Comparison of ENCODE assay signal across 9 cellular contexts in genomic region chr5:127757576-127757975, GRCh38. TPM values are rescaled to one million over a fixed set of nuclear protein-coding genes. Genes with fewer than 3 reads are reported as not detected.
DNase-seq lines count a peak whose midpoint lies in the region; ATAC-seq and TF ChIP-seq lines count a peak whose summit lies in the region.
"Had no signal": no experiment of that assay in that cellular context is flagged by ENCODE, and none has a peak within 500 bp of the region (broad histone marks: within the 10 kb centered on the region; RNA-seq: fewer than 3 reads in every experiment).

No MANE protein-coding gene starts in this region.

- H3K9me2 ChIP-seq in SK-N-SH = no peaks in the 10 kb centered on the region

- no peak for TF ChIP-seq POLR2A in prostate gland (IDR thresholded peaks at IDR 0.05)

- POLR2A ChIA-PET in SK-N-SH (lab: Yijun Ruan, JAX) = no interaction called here

- H3K27me3 ChIP-seq in SK-N-SH (ENCODE audit: insufficient read depth) (no peaks in the 10 kb centered on the region), prostate gland (replicated peaks; ENCODE audit: insufficient read depth) (no peaks in the 10 kb centered on the region)
- H3K27me3 ChIP-seq: BLaER1 had no signal

- no peaks in the 10 kb centered on the region for H3K79me2 ChIP-seq in SK-N-SH (ENCODE audit: insufficient read depth)

- H4K20me1 ChIP-seq in SK-N-SH (ENCODE audit: insufficient read depth) = no peaks in the 10 kb centered on the region
- H4K20me1 ChIP-seq: BLaER1 had no signal

- H2AFZ ChIP-seq in SK-N-SH (ENCODE audit: low read depth) = no peak overlapping the region

- TF ChIP-seq RAD21 in SK-N-SH (IDR thresholded peaks at IDR 0.05; ENCODE audit: low read length) = peak; percentile 64

- peak; percentile 70 for TF ChIP-seq CTCF in SK-N-SH (IDR thresholded peaks at IDR 0.05)
- TF ChIP-seq CTCF in fibroblast of the aortic adventitia (IDR thresholded peaks at IDR 0.05; ENCODE audit: insufficient read depth, low read length) = peak; percentile 57
- TF ChIP-seq CTCF in prostate gland (IDR thresholded peaks at IDR 0.05) = peak in 3 of 4 experiments; percentile 46 to 75 (median 50)

- H3K4me3 ChIP-seq in SK-N-SH (ENCODE audit: low read depth in 2 of 2, low read length in 1 of 2) = no peak overlapping the region; a peak in 1 of 4 replicates
- H3K4me3 ChIP-seq in fibroblast of the aortic adventitia (ENCODE audit: low read depth, low read length) = no peak overlapping the region
- no peak overlapping the region for H3K4me3 ChIP-seq in prostate gland
- H3K4me3 ChIP-seq: BLaER1 had no signal

- H3F3A ChIP-seq in SK-N-SH (replicated peaks; ENCODE audit: insufficient read depth) = peaks cover 7% of the 10 kb centered on the region

- H3K4me1 ChIP-seq in SK-N-SH (ENCODE audit: control insufficient read depth in 1 of 2, insufficient read depth in 2 of 2, low read depth in 1 of 2, low read length in 1 of 2) = peaks cover 0 to 10% of the 10 kb centered on the region in 2 experiments; a peak in 3 of 4 replicates
- H3K4me1 ChIP-seq in prostate gland (replicated peaks) = peaks cover 3% of the 10 kb centered on the region
- H3K4me1 ChIP-seq: BLaER1 had no signal

- CTCF ChIA-PET in SK-N-SH (lab: Yijun Ruan, JAX) = interaction anchor here (1.4 kb wide), 1 partner anchor 444 kb away, joined by 3 read pairs; no protein-coding TSS in a partner anchor

- ATAC-seq in GM19372 (IDR thresholded peaks at IDR 0.05; ENCODE audit: low read depth, unreplicated experiment) (peak; percentile 75), HG03457 (IDR thresholded peaks at IDR 0.05; ENCODE audit: unreplicated experiment) (peak; percentile 84)

- 50% methylated on average over 1 of the region's 1 CpG for WGBS in SK-N-SH (ENCODE audit: low lambda C conversion rate)
- WGBS in prostate gland = 42% methylated on average over 1 of the region's 1 CpG

- no peak overlapping the region for H3K9ac ChIP-seq in SK-N-SH
- H3K9ac ChIP-seq: BLaER1 had no signal

- DNase-seq in NCI-H1092 treated with DMSO at 0.1 percent for 48 hours (lab: John Stamatoyannopoulos, UW) = peak; percentile 1
- no peak for DNase-seq in NCI-H1092 (lab: John Stamatoyannopoulos, UW)
- DNase-seq in SK-N-SH = peak; percentile 28
- DNase-seq in fibroblast of the aortic adventitia (ENCODE audit: low read depth) = peak; percentile 81
- DNase-seq in prostate gland (ENCODE audit: low spot score) = peak; percentile 43
- DNase-seq in activated T-cell treated with anti-CD3 and anti-CD28 coated beads, Interleukin-2, amount 50 U/mL, for 1 hour = no peak

- H3K36me3 ChIP-seq in SK-N-SH (replicated peaks in 1 of 2; ENCODE audit: control insufficient read depth in 1 of 2, insufficient read depth in 2 of 2, low read length in 1 of 2) (no peaks in the 10 kb centered on the region), prostate gland (no peaks in the 10 kb centered on the region)
- H3K36me3 ChIP-seq: BLaER1 had no signal

- intact Hi-C loops in prostate gland (cut with DNase I) = no loop called here

- H3K4me2 ChIP-seq in SK-N-SH = no peak overlapping the region
- H3K4me2 ChIP-seq: BLaER1 had no signal

- TF ChIP-seq EP300 in SK-N-SH (IDR thresholded peaks at IDR 0.05; ENCODE audit: borderline replicate concordance in 1 of 2, low read depth in 1 of 2, low read length in 1 of 2) = no peak

- H3K9me3 ChIP-seq in SK-N-SH (no peaks in the 10 kb centered on the region), prostate gland (no peaks in the 10 kb centered on the region)
- H3K9me3 ChIP-seq: BLaER1 had no signal

- H3K27ac ChIP-seq in SK-N-SH (ENCODE audit: low read depth in 2 of 2, low read length in 1 of 2) (no peak overlapping the region), prostate gland (no peak overlapping the region)
- H3K27ac ChIP-seq: BLaER1 had no signal

TF ChIP-seq in SK-N-SH, 30 proteins besides CTCF, POLR2A, EP300 and RAD21:
- no peak for TF ChIP-seq RFX5 (IDR thresholded peaks at IDR 0.05; ENCODE audit: low read length)
- peak; percentile 57 for TF ChIP-seq SMC3 (IDR thresholded peaks at IDR 0.05; ENCODE audit: low read depth, low read length)
- no peak for TF ChIP-seq USF1 (IDR thresholded peaks at IDR 0.05; ENCODE audit: borderline replicate concordance, low read depth)

RNA-seq across cellular contexts. Expression of gene CCDC192, which starts 54.4 kb away (rescaled TPM):
- polyA plus RNA-seq in SK-N-SH (2012; rRNA removed) = not detected in 2 replicates
- 0.05 and 0.10 TPM in 2 replicates for polyA plus RNA-seq in SK-N-SH (2012; cell fraction: cytosol; rRNA removed)
- not detected in 2 replicates for polyA plus RNA-seq in SK-N-SH (2012; cell fraction: nucleus; rRNA removed)
- total RNA-seq in fibroblast of the aortic adventitia (ENCODE audit: low replicate concordance) = not detected in 2 replicates
- not detected for total RNA-seq in prostate gland

Comparison
In these comparisons a context has a peak if more than half of its experiments do, and no peak if none do; other contexts are left out.
1. DNase-seq: peak in NCI-H1092 treated with DMSO at 0.1 percent for 48 hours (single experiment), SK-N-SH (single experiment), fibroblast of the aortic adventitia (single experiment) and prostate gland (single experiment); none in NCI-H1092 (single experiment) and activated T-cell treated with anti-CD3 and anti-CD28 coated beads, Interleukin-2, amount 50 U/mL, for 1 hour (single experiment).
2. Peak in every context shown above with its lines, with median percentiles within 50 percentile points of each other: CTCF ChIP-seq.